ENCODE assay signal across 8 cellular contexts in the genomic region with DNA sequence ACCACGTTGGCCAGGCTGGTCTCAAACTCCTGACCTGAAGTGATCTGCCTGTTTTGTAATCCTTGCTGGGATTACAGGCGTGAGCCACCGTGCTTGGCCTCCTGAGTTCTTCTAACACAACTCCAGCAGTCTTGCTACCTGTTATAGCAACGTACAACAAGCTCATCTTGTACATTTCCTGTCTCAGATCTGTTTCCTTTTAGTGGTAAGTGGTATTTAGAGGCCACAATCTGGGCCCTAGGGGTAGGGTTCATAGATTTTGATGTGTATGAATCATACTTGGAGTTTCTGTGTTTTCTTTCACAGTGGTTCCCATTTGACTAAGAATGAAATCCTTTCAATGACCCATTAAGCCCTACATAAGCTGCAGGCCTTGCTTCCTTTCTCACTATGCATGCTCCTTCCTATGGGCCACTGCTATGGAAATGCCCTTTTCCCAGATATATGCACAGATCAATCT. TPM values are rescaled to one million over a fixed set of nuclear protein-coding genes. Genes with fewer than 3 reads are reported as not detected.
DNase-seq lines count a peak whose midpoint lies in the region; ATAC-seq and TF ChIP-seq lines count a peak whose summit lies in the region.

No MANE protein-coding gene starts in this region.

- peaks cover 29% of the 10 kb centered on the region for H3K4me1 Mint-ChIP-seq in Calu3 (ENCODE audit: low read depth, unreplicated experiment)
- peaks cover 30 to 52% of the 10 kb centered on the region in 2 donors for H3K4me1 Mint-ChIP-seq in effector memory CD8-positive, alpha-beta T cell (ENCODE audit: low read depth in 2 of 2)

- intact Hi-C loops in Calu3 (cut with micrococcal nuclease; ENCODE audit: unreplicated experiment), result loop anchor here (2.0 kb wide), 1 partner anchor 75 kb away; no protein-coding TSS in a partner anchor

- CTCF ChIA-PET in Calu3 (lab: Charles Lee), result interaction anchor here (1.0 to 1.4 kb wide), 3 partner anchors 19 to 27 kb away, joined by 3 to 5 read pairs (median 3); partner anchors contain the start of gene SYNCRIP

- no peak overlapping the region for H3K27ac Mint-ChIP-seq in Calu3 (ENCODE audit: unreplicated experiment)
- peak overlapping the region; percentile 98 to 100 for H3K27ac Mint-ChIP-seq in effector memory CD8-positive, alpha-beta T cell

- H3K27me3 Mint-ChIP-seq in Calu3 (ENCODE audit: unreplicated experiment), result no peaks in the 10 kb centered on the region
- H3K27me3 Mint-ChIP-seq in effector memory CD8-positive, alpha-beta T cell, result no peaks in the 10 kb centered on the region

- DNase-seq in Calu3 (peak; percentile 13), T-helper 22 cell (ENCODE audit: low read depth) (peak; percentile 25), coronary artery (ENCODE audit: low spot score) (no peak), NCI-H1092 treated with DMSO at 0.1 percent for 48 hours (lab: John Stamatoyannopoulos, UW) (no peak)
- peak; percentile 39 to 47 (median 42) for DNase-seq in effector memory CD8-positive, alpha-beta T cell
- peak; percentile 50 for DNase-seq in stimulated activated CD4-positive, alpha-beta T cell treated with anti-CD3 and anti-CD28 coated beads, Interleukin-4, amount 100 ng/mL, for 24 hours

- H3K27ac ChIP-seq in coronary artery, result no peak overlapping the region

- no peak overlapping the region for H3K4me3 Mint-ChIP-seq in Calu3 (ENCODE audit: low read depth, unreplicated experiment)
- H3K4me3 Mint-ChIP-seq in effector memory CD8-positive, alpha-beta T cell, result peak overlapping the region; percentile 76 to 79

- H3K9me3 Mint-ChIP-seq in Calu3 (ENCODE audit: low read depth, unreplicated experiment), result no peaks in the 10 kb centered on the region
- no peaks in the 10 kb centered on the region for H3K9me3 Mint-ChIP-seq in effector memory CD8-positive, alpha-beta T cell

- H3K4me3 ChIP-seq in coronary artery, result no peak overlapping the region

- H3K36me3 Mint-ChIP-seq in Calu3 (ENCODE audit: insufficient read depth, unreplicated experiment), result peaks cover 30% of the 10 kb centered on the region
- peaks cover 26% of the 10 kb centered on the region for H3K36me3 Mint-ChIP-seq in effector memory CD8-positive, alpha-beta T cell (ENCODE audit: insufficient read depth)

- BruUV-seq in Calu3 (replicated peaks; lab: Mats Ljungman, UMichigan), result no TSS peak

- TF ChIP-seq CTCF in Calu3 (IDR thresholded peaks at IDR 0.05; ENCODE audit: unreplicated experiment), result no peak
- TF ChIP-seq CTCF in coronary artery (IDR thresholded peaks at IDR 0.05), result no peak

- ATAC-seq in GM19467 (IDR thresholded peaks at IDR 0.05; ENCODE audit: unreplicated experiment) (peak; percentile 95), HG03460 (IDR thresholded peaks at IDR 0.05; ENCODE audit: unreplicated experiment) (peak; percentile 97)
- ATAC-seq in effector memory CD8-positive, alpha-beta T cell (replicated peaks), result peak; percentile 98

RNA-seq across cellular contexts. Expression of gene SYNCRIP, which starts 27.1 kb away (rescaled TPM):
- 153 and 164 TPM in 2 replicates for total RNA-seq in Calu3 (2022)

Comparison
In these comparisons a context has a peak if more than half of its experiments do, and no peak if none do; other contexts are left out.
1. DNase-seq: peak in Calu3 (single experiment), T-helper 22 cell (single experiment), effector memory CD8-positive, alpha-beta T cell (3 of 3) and stimulated activated CD4-positive, alpha-beta T cell treated with anti-CD3 and anti-CD28 coated beads, Interleukin-4, amount 100 ng/mL, for 24 hours (single experiment); none in coronary artery (single experiment) and NCI-H1092 treated with DMSO at 0.1 percent for 48 hours (single experiment).
2. Peak in every context shown above with its lines, with median percentiles within 50 percentile points of each other: ATAC-seq.